In the genomic region with DNA sequence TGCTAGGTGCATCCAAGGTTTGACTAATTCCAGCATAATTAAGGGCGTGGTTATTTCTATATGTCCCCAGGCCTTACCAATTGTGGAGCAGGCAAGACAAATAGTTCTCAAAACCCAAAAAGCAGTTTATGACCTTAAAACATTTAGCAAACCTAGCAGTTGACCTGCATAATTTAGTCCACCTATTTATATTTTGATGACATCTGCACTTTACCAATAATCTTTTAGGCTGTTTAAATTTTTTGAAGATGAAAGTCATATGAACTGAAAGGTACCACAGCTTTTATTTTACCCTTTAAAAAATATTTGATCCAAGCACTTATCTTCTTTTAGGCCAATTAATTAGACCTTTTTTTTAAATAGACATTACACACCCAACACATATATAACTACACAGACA, we compare ENCODE assay signal across 9 cellular contexts. TPM values are rescaled to one million over a fixed set of nuclear protein-coding genes. Genes with fewer than 3 reads are reported as not detected.
"Had no signal": no experiment of that assay in that cellular context is flagged by ENCODE, and none has a peak within 500 bp of the region (broad histone marks: within the 10 kb centered on the region; RNA-seq: fewer than 3 reads in every experiment).

No MANE protein-coding gene starts in this region.

- DNase-seq: GDM1, GF-D8 had no signal

- ATAC-seq: GM12878 had no signal

- H3K4me3 ChIP-seq: GM12878 had no signal

- FAIRE-seq: G401.6, GM12878, GM12891, GM12892, GM18507, GM19239 had no signal

RNA-seq across cellular contexts. Expression of a gene that starts 9.8 kb away (rescaled TPM):
- total RNA-seq: G401, GM12878 had no signal
- polyA plus RNA-seq: GM12878 had no signal
